ENCODE assay signal across 33 cellular contexts in genomic region chr3:192607798-192608197, GRCh38.
"Had no signal": no experiment of that assay in that cellular context is flagged by ENCODE, and none has a peak within 500 bp of the region (broad histone marks: within the 10 kb centered on the region; RNA-seq: fewer than 3 reads in every experiment).

No MANE protein-coding gene starts in this region.

- H3K4me3 ChIP-seq: adrenal gland, ascending aorta, body of pancreas, breast epithelium, cardiac muscle cell had no signal

- H3K27ac ChIP-seq: adrenal gland, ascending aorta, body of pancreas, brain microvascular endothelial cell, breast epithelium, cardiac muscle cell had no signal

- H3K9me3 ChIP-seq: adrenal gland, ascending aorta, body of pancreas had no signal

- DNase-seq: activated effector memory CD4-positive, alpha-beta T cell treated with anti-CD3 and anti-CD28 coated beads, Interleukin-2, amount 50 U/mL, for 16 hours; activated effector memory CD4-positive, alpha-beta T cell treated with Interleukin-2 at 50 U/mL for 16 hours; activated gamma-delta T cell; activated gamma-delta T cell treated with Interleukin-2 at 50 U/mL for 16 hours; activated naive CD4-positive, alpha-beta T cell; activated naive CD4-positive, alpha-beta T cell treated with anti-CD3 and anti-CD28 coated beads for 36 hours; activated naive CD4-positive, alpha-beta T cell treated with anti-CD3 and anti-CD28 coated beads, Interleukin-2, amount 10 ng/mL, durations not matched to agents 7 days and 5 days; activated naive CD4-positive, alpha-beta T cell treated with anti-CD3 and anti-CD28 coated beads, Interleukin-2, amount 50 U/mL, for 16 hours; activated naive CD4-positive, alpha-beta T cell treated with Interleukin-2 at 50 U/mL for 16 hours; activated naive CD8-positive, alpha-beta T cell treated with anti-CD3 and anti-CD28 coated beads for 36 hours; activated naive CD8-positive, alpha-beta T cell treated with anti-CD3 and anti-CD28 coated beads, Interleukin-2, amount 10 ng/mL, durations not matched to agents 7 days and 5 days; activated naive CD8-positive, alpha-beta T cell treated with anti-CD3 and anti-CD28 coated beads, Interleukin-2, amount 50 U/mL, for 24 hours; activated T-cell treated with anti-CD3 and anti-CD28 coated beads, Interleukin-2, amount 50 U/mL, for 1 hour; activated T-cell treated with anti-CD3 and anti-CD28 coated beads, Interleukin-2, amount 50 U/mL, for 24 hours; activated T-cell treated with anti-CD3 and anti-CD28 coated beads, Interleukin-2, amount 50 U/mL, for 4 hours; activated T-cell treated with anti-CD3 and anti-CD28 coated beads, Interleukin-2, amount 50 U/mL, for 48 hours; activated T-cell treated with anti-CD3 and anti-CD28 coated beads, Interleukin-2, amount 50 U/mL, for 72 hours; adrenal gland; amniotic stem cell; amygdala; anterior cingulate cortex; aorta; body of pancreas; brain microvascular endothelial cell; caudate nucleus; central memory CD4-positive, alpha-beta T cell; cerebellar nuclear complex had no signal

- H3K36me3 ChIP-seq: adrenal gland, ascending aorta, brain microvascular endothelial cell, breast epithelium, cardiac muscle cell had no signal

- H3K27me3 ChIP-seq: adrenal gland, ascending aorta, body of pancreas, brain microvascular endothelial cell, breast epithelium, cardiac muscle cell had no signal

- H3K4me1 ChIP-seq: adrenal gland, ascending aorta, body of pancreas, breast epithelium had no signal

- FAIRE-seq: astrocyte had no signal

- ATAC-seq: activated naive CD4-positive, alpha-beta T cell treated with anti-CD3 and anti-CD28 coated beads, Interleukin-2, amount 50 U/mL, for 72 hours; activated naive CD8-positive, alpha-beta T cell treated with anti-CD3 and anti-CD28 coated beads, Interleukin-2, amount 50 U/mL, for 24 hours; activated T-cell treated with anti-CD3 and anti-CD28 coated beads, Interleukin-2, amount 50 U/mL, for 4 hours; activated T-cell treated with anti-CD3 and anti-CD28 coated beads, Interleukin-2, amount 50 U/mL, for 72 hours; activated T-helper 17 cell treated with anti-CD3 and anti-CD28 coated beads, Interleukin-2, amount 50 U/mL, for 72 hours; body of pancreas had no signal
